ENCODE assay signal across 1 cellular context in the genomic region with DNA sequence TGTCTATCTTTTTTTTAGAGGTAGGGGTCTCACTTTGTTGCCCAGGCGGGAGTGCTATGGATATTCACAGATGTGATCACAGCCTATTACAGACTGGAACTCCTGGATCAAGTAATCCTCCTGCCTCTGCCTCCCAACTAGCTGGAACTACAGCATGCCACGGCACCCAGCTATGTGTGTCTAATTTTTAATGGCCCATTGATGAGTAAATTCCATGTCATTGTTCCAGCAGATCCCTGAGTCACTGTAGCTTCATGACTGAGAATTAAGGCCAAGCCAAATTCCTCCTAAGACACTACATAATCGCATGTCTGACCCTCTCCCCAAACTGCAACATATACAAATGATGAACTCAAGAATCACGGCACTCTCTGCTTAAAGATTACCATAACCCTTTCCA.
TF ChIP-seq lines count a peak whose summit lies in the region.

No MANE protein-coding gene starts in this region.

TF ChIP-seq in HCT116, 20 proteins besides CTCF, POLR2A, EP300 and RAD21 (continued from another document):
- TF ChIP-seq REST (IDR thresholded peaks at IDR 0.05; ENCODE audit: low read depth) (no peak), EGR1 (IDR thresholded peaks at IDR 0.05; ENCODE audit: low read depth) (no peak), FOSL1 (IDR thresholded peaks at IDR 0.05; ENCODE audit: low read depth) (0 out of 2 replicates have a peak, but pooled peaks have one; percentile 35), EZH2phosphoT487 (IDR thresholded peaks at IDR 0.05; ENCODE audit: borderline replicate concordance) (no peak), POLR2AphosphoS5 (IDR thresholded peaks at IDR 0.05; ENCODE audit: low read depth, low read length) (no peak), ZNF274 (IDR thresholded peaks at IDR 0.05; ENCODE audit: low read depth, low read length) (no peak), SP1 (IDR thresholded peaks at IDR 0.05; ENCODE audit: low read depth) (0 out of 2 replicates have a peak, but pooled peaks have one; percentile 17), EZH2 (IDR thresholded peaks at IDR 0.05) (no peak)
- TF ChIP-seq, protein P1, sequence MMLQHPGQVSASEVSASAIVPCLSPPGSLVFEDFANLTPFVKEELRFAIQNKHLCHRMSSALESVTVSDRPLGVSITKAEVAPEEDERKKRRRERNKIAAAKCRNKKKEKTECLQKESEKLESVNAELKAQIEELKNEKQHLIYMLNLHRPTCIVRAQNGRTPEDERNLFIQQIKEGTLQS (IDR thresholded peaks at IDR 0.05) = no peak
